ENCODE assay signal across 24 cellular contexts in genomic region chr5:6775595-6775994, GRCh38.
"Had no signal": no experiment of that assay in that cellular context is flagged by ENCODE, and none has a peak within 500 bp of the region (broad histone marks: within the 10 kb centered on the region; RNA-seq: fewer than 3 reads in every experiment).

No MANE protein-coding gene starts in this region.

- H3K4me2 ChIP-seq: neural progenitor cell, smooth muscle cell had no signal

- H2AFZ ChIP-seq: neural progenitor cell had no signal

- H3K9ac ChIP-seq: neural progenitor cell had no signal

- H3K36me3 ChIP-seq: esophagus muscularis mucosa, gastroesophageal sphincter, neural progenitor cell, pancreas, tibial nerve, upper lobe of right lung, vagina had no signal

- H3K9me3 Mint-ChIP-seq: stimulated activated memory B cell treated with anti-CD40 and anti-IgM and Interleukin-4, amounts not matched to agents 10 μg/mL and 1 μg/mL and 100 μg/mL, for 72 hours; stimulated activated naive CD8-positive, alpha-beta T cell treated with anti-CD3 and anti-CD28 coated beads, Interleukin-15, amount 100 ng/mL, for 72 hours had no signal

- ATAC-seq: gastroesophageal sphincter; left lobe of liver; mucosa of descending colon; naive thymus-derived CD8-positive, alpha-beta T cell; pancreas; stimulated activated memory B cell treated with anti-CD40 and anti-IgM and Interleukin-4, amounts not matched to agents 10 μg/mL and 1 μg/mL and 100 μg/mL, for 72 hours; stimulated activated naive CD8-positive, alpha-beta T cell treated with anti-CD3 and anti-CD28 coated beads, Interleukin-15, amount 100 ng/mL, for 72 hours; upper lobe of right lung had no signal

- H3K27me3 ChIP-seq: esophagus muscularis mucosa, gastroesophageal sphincter, neural progenitor cell, pancreas, testis, tibial nerve, upper lobe of right lung, vagina had no signal

- H3K4me3 Mint-ChIP-seq: neural progenitor cell; stimulated activated memory B cell treated with anti-CD40 and anti-IgM and Interleukin-4, amounts not matched to agents 10 μg/mL and 1 μg/mL and 100 μg/mL, for 72 hours; stimulated activated naive CD8-positive, alpha-beta T cell treated with anti-CD3 and anti-CD28 coated beads, Interleukin-15, amount 100 ng/mL, for 72 hours had no signal

- H3K27ac ChIP-seq: epithelial cell of prostate, esophagus muscularis mucosa, gastroesophageal sphincter, neural progenitor cell, pancreas, testis, tibial nerve, upper lobe of right lung, vagina had no signal

- H3K9me3 ChIP-seq: esophagus muscularis mucosa, gastroesophageal sphincter, mucosa of descending colon, pancreas, testis, tibial nerve, upper lobe of right lung, vagina had no signal

- H3K4me1 Mint-ChIP-seq: neural progenitor cell had no signal

- DNase-seq: cortex of kidney; effector memory CD4-positive, alpha-beta T cell; glutamatergic neuron; kidney glomerular epithelial cell; mammary epithelial cell; mucosa of descending colon; naive thymus-derived CD8-positive, alpha-beta T cell; nucleus accumbens; pancreas; stimulated activated CD4-positive, alpha-beta T cell treated with anti-CD3 and anti-CD28 coated beads, Interleukin-4, amount 100 ng/mL, for 1 hour; stimulated activated CD8-positive, alpha-beta memory T cell treated with anti-CD3 and anti-CD28 coated beads, Interleukin-4, amount 100 ng/mL, for 48 hours; stimulated activated naive CD8-positive, alpha-beta T cell treated with anti-CD3 and anti-CD28 coated beads, Interleukin-15, amount 100 ng/mL, for 72 hours; testis; upper lobe of right lung had no signal

- H3K27ac Mint-ChIP-seq: neural progenitor cell; progenitor cell of endocrine pancreas; stimulated activated memory B cell treated with anti-CD40 and anti-IgM and Interleukin-4, amounts not matched to agents 10 μg/mL and 1 μg/mL and 100 μg/mL, for 72 hours; stimulated activated naive CD8-positive, alpha-beta T cell treated with anti-CD3 and anti-CD28 coated beads, Interleukin-15, amount 100 ng/mL, for 72 hours had no signal

- H3K36me3 Mint-ChIP-seq: naive thymus-derived CD8-positive, alpha-beta T cell; stimulated activated memory B cell treated with anti-CD40 and anti-IgM and Interleukin-4, amounts not matched to agents 10 μg/mL and 1 μg/mL and 100 μg/mL, for 72 hours had no signal

- H3K4me1 ChIP-seq: esophagus muscularis mucosa, gastroesophageal sphincter, neural progenitor cell, pancreas, testis, vagina had no signal

- H3K27me3 Mint-ChIP-seq: progenitor cell of endocrine pancreas had no signal

- H3K4me3 ChIP-seq: esophagus muscularis mucosa, gastroesophageal sphincter, mucosa of descending colon, neural progenitor cell, pancreas, smooth muscle cell, testis, tibial nerve, upper lobe of right lung, vagina had no signal
